Comparison of ENCODE assay signal across 18 cellular contexts in the genomic region with DNA sequence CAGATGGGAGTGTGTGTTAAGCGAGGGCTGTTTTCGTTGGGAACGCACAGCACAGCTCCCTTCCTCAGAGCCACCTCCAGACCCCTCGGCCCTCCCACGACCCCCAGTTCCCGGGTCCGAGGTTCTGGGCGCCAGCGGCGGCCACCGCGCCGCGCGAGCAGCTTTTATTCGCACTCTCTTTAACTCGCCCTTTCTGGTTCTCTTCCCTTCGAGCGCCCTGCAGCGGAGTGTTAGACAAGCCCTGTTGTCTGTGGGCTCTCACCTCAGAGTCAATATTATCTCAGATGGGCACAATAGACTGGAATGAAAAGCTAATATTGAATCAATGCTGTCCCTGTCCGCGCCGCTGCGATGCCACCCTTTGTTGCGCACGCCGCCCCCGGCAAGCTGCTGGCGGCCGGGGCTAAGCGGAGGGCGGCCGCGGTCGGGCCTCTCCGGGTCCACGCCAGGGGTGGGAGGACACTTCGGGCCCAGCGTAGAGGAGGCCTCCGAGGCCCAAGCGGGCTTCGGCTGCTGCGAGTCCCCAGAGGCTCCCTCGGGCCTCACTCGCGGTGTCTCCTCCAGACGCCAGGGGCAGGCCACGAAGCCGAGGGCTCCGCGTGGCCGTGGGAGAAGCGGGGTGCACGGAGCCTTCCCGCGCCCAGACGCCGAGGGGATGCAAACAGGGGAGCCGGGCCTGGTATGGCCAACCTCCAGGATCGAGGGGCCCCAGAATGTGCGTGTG. TPM values are rescaled to one million over a fixed set of nuclear protein-coding genes. Genes with fewer than 3 reads are reported as not detected.
DNase-seq lines count a peak whose midpoint lies in the region; FAIRE-seq and TF ChIP-seq lines count a peak whose summit lies in the region.
"Had no signal": no experiment of that assay in that cellular context is flagged by ENCODE, and none has a peak within 500 bp of the region (broad histone marks: within the 10 kb centered on the region; RNA-seq: fewer than 3 reads in every experiment).

No MANE protein-coding gene starts in this region.

- peak overlapping the region; percentile 56 to 68 for H3K4me2 ChIP-seq in H1 (ENCODE audit: insufficient read depth in 1 of 2, low read depth in 2 of 2, low read length in 2 of 2)

- H3K4me1 ChIP-seq in H1 (replicated peaks in 1 of 4; ENCODE audit: control insufficient read depth in 3 of 4, insufficient read depth in 4 of 4, low read length in 3 of 4) (peaks cover 0 to 36% (median 15%) of the 10 kb centered on the region in 4 experiments; a peak in 5 of 7 replicates), neuron (ENCODE audit: insufficient read depth, low read length) (no peaks in the 10 kb centered on the region)
- H3K4me1 ChIP-seq: SJSA1 had no signal

- no peak overlapping the region for H3K56ac ChIP-seq in H1 (replicated peaks; ENCODE audit: insufficient read length, low read depth, low read length)

- CTCF ChIA-PET in H1 (lab: Charles Lee; ENCODE audit: partially characterized antibody) = interaction anchor here (0.6 to 10.2 kb wide), 15 partner anchors 8 to 924 kb away, joined by 3 to 69 read pairs (median 3); partner anchors contain the start of gene EMX2

- H3K27ac ChIP-seq in H1 (ENCODE audit: low read depth, low read length) = no peak overlapping the region
- H3K27ac ChIP-seq: SJSA1 had no signal

- no peaks in the 10 kb centered on the region; the same call in 1 of the 2 replicates for H3K23me2 ChIP-seq in H1 (ENCODE audit: low read depth, low read length)

- H2BK120ac ChIP-seq in H1 (replicated peaks; ENCODE audit: low read depth, low read length) = no peak overlapping the region

- FAIRE-seq in H1 (lab: Jason Lieb, UNC) = no peak
- FAIRE-seq: GM12891, HTR-8/SVneo had no signal

- TF ChIP-seq EP300 in H1 (IDR thresholded peaks at IDR 0.05; ENCODE audit: borderline replicate concordance in 1 of 2, low read depth in 2 of 2, low read length in 2 of 2) = no peak

- TF ChIP-seq CTCF in H1 (IDR thresholded peaks at IDR 0.05; ENCODE audit: control extremely low read depth in 1 of 3, insufficient read depth in 1 of 3, low read depth in 1 of 3, low read length in 3 of 3) = no peak

- WGBS in H1 (ENCODE audit: extremely low coverage in 1 of 2, insufficient coverage in 1 of 2, insufficient read length in 1 of 2, insufficient replicate concordance in 2 of 2, low coverage in 1 of 2, low lambda C conversion rate in 2 of 2, missing lambda C conversion rate in 1 of 2), 2 experiments = 3% methylated on average over 55 of the region's 61 CpGs; no CpG with 5 or more reads in 1 of the 2 experiments

- H3K9me3 ChIP-seq in H1 (ENCODE audit: insufficient read depth in 2 of 2, low read depth in 1 of 2, low read length in 1 of 2) = no peaks in the 10 kb centered on the region
- H3K9me3 ChIP-seq in neuron (ENCODE audit: low read length) = no peaks in the 10 kb centered on the region
- H3K9me3 ChIP-seq: SJSA1 had no signal

- H3K36me3 ChIP-seq in H1 (ENCODE audit: control insufficient read depth in 2 of 4, insufficient read depth in 4 of 4, low read length in 3 of 4) (peaks cover 0 to 14% (median 0%) of the 10 kb centered on the region in 4 experiments; a peak in 1 of 8 replicates), neuron (ENCODE audit: insufficient read depth, low read length) (no peaks in the 10 kb centered on the region)
- H3K36me3 ChIP-seq: SJSA1 had no signal

- no peak overlapping the region for H4K5ac ChIP-seq in H1 (ENCODE audit: insufficient read length, low read depth, low read length)

- H3K79me1 ChIP-seq in H1 (ENCODE audit: low read depth, low read length) = no peaks in the 10 kb centered on the region

- no peak overlapping the region for H4K91ac ChIP-seq in H1 (replicated peaks; ENCODE audit: insufficient read length, low read length)

- H3K27me3 ChIP-seq in H1 (replicated peaks in 1 of 4; ENCODE audit: control insufficient read depth in 3 of 4, extremely low read depth in 1 of 4, insufficient read depth in 3 of 4, low read length in 3 of 4) (peaks cover 91 to 99% (median 96%) of the 10 kb centered on the region in 4 experiments), neuron (ENCODE audit: insufficient read depth, low read length) (peaks cover 92% of the 10 kb centered on the region)

- POLR2A ChIA-PET in H1 (lab: Charles Lee; ENCODE audit: partially characterized antibody) = interaction anchor here (1.1 to 1.6 kb wide), 2 partner anchors 17 to 19 kb away, joined by 4 to 6 read pairs; no protein-coding TSS in a partner anchor

- H2AFZ ChIP-seq in H1 (ENCODE audit: low read length) (no peak overlapping the region), neuron (ENCODE audit: low read depth, low read length) (peak overlapping the region; percentile 23)

- H3K79me2 ChIP-seq in H1 (ENCODE audit: control insufficient read depth in 1 of 2, insufficient read depth in 2 of 2, low read length in 2 of 2) = no peaks in the 10 kb centered on the region

- no peak overlapping the region for H2BK15ac ChIP-seq in H1 (ENCODE audit: low read length)

- H3K18ac ChIP-seq in H1 (ENCODE audit: extremely low read depth, low read length) = no peak overlapping the region; the same call in 1 of the 2 replicates

- peaks cover 29 to 43% of the 10 kb centered on the region in 2 experiments for H4K20me1 ChIP-seq in H1 (replicated peaks in 1 of 2; ENCODE audit: control insufficient read depth in 1 of 2, insufficient read depth in 2 of 2, low read length in 2 of 2)

- H2BK20ac ChIP-seq in H1 (ENCODE audit: low read length) = no peak overlapping the region

- H2BK12ac ChIP-seq in H1 (ENCODE audit: low read depth, low read length) = no peak overlapping the region

- no peak overlapping the region for H2BK5ac ChIP-seq in H1 (ENCODE audit: low read depth, low read length)

- no peak overlapping the region for H3K23ac ChIP-seq in H1 (ENCODE audit: insufficient read length)

- H3K4me3 ChIP-seq in H1 (ENCODE audit: extremely low read depth in 1 of 4, insufficient read depth in 2 of 4, low read depth in 3 of 4, low read length in 4 of 4) (peak overlapping the region in 2 of 4 experiments; percentile 27 to 45; a peak in 4 of 8 replicates), neuron (ENCODE audit: low read length) (no peak overlapping the region)
- H3K4me3 ChIP-seq: SJSA1 had no signal

- peak; percentile 32 for DNase-seq in DMS53 treated with DMSO at 0.1 percent for 48 hours (lab: John Stamatoyannopoulos, UW; ENCODE audit: unreplicated experiment)
- peak; percentile 89 for DNase-seq in NCI-H146 treated with DMSO at 0.1 percent for 48 hours (lab: John Stamatoyannopoulos, UW; ENCODE audit: unreplicated experiment)
- DNase-seq in H1 (ENCODE audit: low read depth in 1 of 2, low spot score in 2 of 2) = no peak
- DNase-seq in cerebellum (ENCODE audit: low spot score) = no peak
- no peak for DNase-seq in HCEC 1CT
- no peak for DNase-seq in pons (ENCODE audit: low spot score)
- DNase-seq in Kasumi-1 (lab: John Stamatoyannopoulos, UW) = no peak
- DNase-seq: activated naive CD4-positive, alpha-beta T cell treated with Interleukin-2 at 50 U/mL for 16 hours; CD8-positive, alpha-beta T cell; cortex of kidney; midbrain; NCI-H510A treated with DMSO at 0.1 percent for 48 hours; stimulated activated CD4-positive, alpha-beta T cell treated with anti-CD3 and anti-CD28 coated beads, Interleukin-15, amount 100 ng/mL, for 24 hours had no signal

- no peak overlapping the region for H3K9ac ChIP-seq in H1 (replicated peaks in 1 of 4; ENCODE audit: extremely low read depth in 1 of 4, low read depth in 3 of 4, low read length in 3 of 4)

- TF ChIP-seq POLR2A in H1 (IDR thresholded peaks at IDR 0.05; ENCODE audit: control extremely low read depth in 1 of 2, low read depth in 2 of 2, low read length in 2 of 2) = no peak

- H3K4ac ChIP-seq in H1 (replicated peaks; ENCODE audit: insufficient read length, low read depth, low read length) = no peak overlapping the region

- H4K8ac ChIP-seq in H1 (ENCODE audit: extremely low read depth, insufficient read depth, low read length) = peak overlapping the region; percentile 57; the same call in 1 of the 2 replicates

- no peak for TF ChIP-seq RAD21 in H1 (IDR thresholded peaks at IDR 0.05 in 1 of 2, conservative IDR thresholded peaks at IDR 0.05 in 1 of 2; ENCODE audit: low read depth in 2 of 2, low read length in 2 of 2)

- no peak overlapping the region for H3K14ac ChIP-seq in H1 (ENCODE audit: insufficient read length)

- H2AK5ac ChIP-seq in H1 (ENCODE audit: low read depth, low read length) = no peak overlapping the region

TF ChIP-seq in H1, 55 proteins besides CTCF, POLR2A, EP300 and RAD21:
- TF ChIP-seq MAFK (IDR thresholded peaks at IDR 0.05; ENCODE audit: low read depth, low read length) = no peak
- TF ChIP-seq TBP (IDR thresholded peaks at IDR 0.05; ENCODE audit: low read depth, low read length) = no peak
- TF ChIP-seq GTF2F1 (IDR thresholded peaks at IDR 0.05; ENCODE audit: borderline replicate concordance, low read depth, low read length) = no peak
- peak; percentile 76 for TF ChIP-seq RNF2 (IDR thresholded peaks at IDR 0.05; ENCODE audit: borderline replicate concordance, low read depth, low read length, missing control alignments, poor library complexity, severe bottlenecking)
- peak; percentile 95 for TF ChIP-seq EZH2 (IDR thresholded peaks at IDR 0.05; ENCODE audit: low read depth, low read length, severe bottlenecking)
- TF ChIP-seq CTBP2 (IDR thresholded peaks at IDR 0.05; ENCODE audit: borderline replicate concordance, insufficient read depth, insufficient read length, low read length) = peak; percentile 98
- no peak for TF ChIP-seq TAF1 (IDR thresholded peaks at IDR 0.05; ENCODE audit: low read depth, low read length)
- TF ChIP-seq SUZ12 (IDR thresholded peaks at IDR 0.05; ENCODE audit: low read length) = peak; percentile 89
- no peak for TF ChIP-seq ATF3 (IDR thresholded peaks at IDR 0.05; ENCODE audit: insufficient read depth, low read depth, low read length)
- TF ChIP-seq HDAC2 (IDR thresholded peaks at IDR 0.05; ENCODE audit: borderline replicate concordance in 1 of 2, low read depth in 2 of 2, low read length in 2 of 2) = no peak

RNA-seq across cellular contexts. Expression of gene EMX2, which starts 8.1 kb away (rescaled TPM):
- total RNA-seq in H1 (2021; fragmentation: NEBNext Ultra II Directional; extraction: Animal tissue kit (Norgen Biotek cat#: 25700)) = not detected in 2 replicates
- not detected in 2 replicates for polyA plus RNA-seq in H1 (2011; rRNA removed)
- polyA plus RNA-seq in H1 (2011; cell fraction: cytosol; rRNA removed) = 0.06 TPM
- 0.04 TPM for polyA plus RNA-seq in H1 (2011; cell fraction: nucleus; rRNA removed)
- polyA plus RNA-seq in H1 (2012, experiment 1 of 2) = 0.08 to 0.23 TPM (median 0.14 TPM) in 4 replicates
- 0.10 TPM for polyA plus RNA-seq in H1 (2012, experiment 2 of 2)
- 0.04 TPM for polyA plus RNA-seq in H1 (2013, experiment 1 of 2)
- polyA plus RNA-seq in H1 (2013, experiment 2 of 2) = not detected
- not detected in 2 replicates for polyA minus RNA-seq in H1 (2011; rRNA and poly(A)+ RNA removed)
- polyA minus RNA-seq in H1 (2011; cell fraction: cytosol; rRNA and poly(A)+ RNA removed) = not detected
- polyA minus RNA-seq in H1 (2011; cell fraction: nucleus; rRNA and poly(A)+ RNA removed) = not detected
- total RNA-seq in cerebellum = 0.09 TPM
- total RNA-seq: activated CD4-positive, alpha-beta T cell treated with anti-CD3 and anti-CD28 coated beads for 36 hours; CD8-positive, alpha-beta T cell had no signal

Comparison
In these comparisons a context has a peak if more than half of its experiments do, and no peak if none do; other contexts are left out.
1. DNase-seq: peak in DMS53 treated with DMSO at 0.1 percent for 48 hours (single experiment) and NCI-H146 treated with DMSO at 0.1 percent for 48 hours (single experiment); none in H1 (0 of 2), cerebellum (single experiment), HCEC 1CT (single experiment), pons (single experiment) and Kasumi-1 (0 of 2).